In genomic region chr10:90399782-90400181, GRCh38 we compare ENCODE assay signal across 27 cellular contexts.
"Had no signal": no experiment of that assay in that cellular context is flagged by ENCODE, and none has a peak within 500 bp of the region (broad histone marks: within the 10 kb centered on the region; RNA-seq: fewer than 3 reads in every experiment).

No MANE protein-coding gene starts in this region.

- H3K36me3 ChIP-seq: adrenal gland had no signal

- H3K4me3 ChIP-seq: adrenal gland, body of pancreas, PC-9 had no signal

- H3K27me3 ChIP-seq: adrenal gland, body of pancreas had no signal

- DNase-seq: activated CD4-positive, alpha-beta T cell treated with anti-CD3 and anti-CD28 coated beads, Interleukin-2, amount 10 ng/mL, durations not matched to agents 24 days and 14 days; activated CD4-positive, alpha-beta T cell treated with anti-CD3 and anti-CD28 coated beads, Interleukin-2, amount 50 U/mL, for 48 hours; activated CD8-positive, alpha-beta T cell treated with anti-CD3 and anti-CD28 coated beads, Interleukin-2, amount 10 ng/mL, durations not matched to agents 7 days and 5 days; activated gamma-delta T cell treated with Interleukin-2 at 50 U/mL for 16 hours; activated naive CD4-positive, alpha-beta T cell treated with anti-CD3 and anti-CD28 coated beads for 36 hours; activated T-cell treated with anti-CD3 and anti-CD28 coated beads, Interleukin-2, amount 50 U/mL, for 24 hours; adrenal gland; body of pancreas; caudate nucleus; cerebellar nuclear complex; Karpas-422; KBM-7; NCI-H1105; NCI-H1417 treated with DMSO at 0.1 percent for 48 hours; NCI-H1930; NCI-H2081 treated with DMSO at 0.1 percent for 48 hours; NCI-H2171; NCI-H510A; NCI-H526; NK-92 treated with Interleukin-12 subunit alpha and Interleukin-12 subunit beta, amount 100 ng/mL, for 24 hours; PC-9; SIG-M5; SW 1271; T-helper 1 cell; T-helper 2 cell; T-helper 9 cell had no signal

- H3K4me1 ChIP-seq: adrenal gland, body of pancreas had no signal

- H3K9me3 ChIP-seq: adrenal gland, body of pancreas had no signal

- H3K4me2 ChIP-seq: PC-9 had no signal

- H3K27ac ChIP-seq: adrenal gland, body of pancreas, PC-9, RWPE1 had no signal

- H2AFZ ChIP-seq: PC-9 had no signal
